Comparison of ENCODE assay signal across 14 cellular contexts in genomic region chr4:137541866-137542648, GRCh38. TPM values are rescaled to one million over a fixed set of nuclear protein-coding genes. Genes with fewer than 3 reads are reported as not detected.
DNase-seq lines count a peak whose midpoint lies in the region; ATAC-seq and TF ChIP-seq lines count a peak whose summit lies in the region.
"Had no signal": no experiment of that assay in that cellular context is flagged by ENCODE, and none has a peak within 500 bp of the region (broad histone marks: within the 10 kb centered on the region; RNA-seq: fewer than 3 reads in every experiment).

No MANE protein-coding gene starts in this region.

- ATAC-seq in PC-3 (no peak), HG02610 (IDR thresholded peaks at IDR 0.05; ENCODE audit: unreplicated experiment) (no peak)

- no peaks in the 10 kb centered on the region for H3K9me2 ChIP-seq in PC-3 (replicated peaks; ENCODE audit: low read length)

- H3K9me3 ChIP-seq in PC-3 (ENCODE audit: low read length): no peaks in the 10 kb centered on the region
- H3K9me3 ChIP-seq: upper lobe of left lung had no signal

- CTCF ChIA-PET in PC-3 (lab: Charles Lee): no interaction called here

- no peaks in the 10 kb centered on the region for H3K36me3 ChIP-seq in PC-3 (ENCODE audit: low read depth, low read length)
- no peaks in the 10 kb centered on the region for H3K36me3 ChIP-seq in rectal smooth muscle tissue (ENCODE audit: control insufficient read depth, insufficient read depth, low read length)
- H3K36me3 ChIP-seq: upper lobe of left lung had no signal

- H3F3A ChIP-seq in PC-3 (ENCODE audit: low read length, unreplicated experiment): no peaks in the 10 kb centered on the region

- H3K27ac ChIP-seq in PC-3 (ENCODE audit: low read length) (no peak overlapping the region), rectal smooth muscle tissue (ENCODE audit: low read depth, low read length) (peak overlapping the region; percentile 72)
- H3K27ac ChIP-seq: C4-2B had no signal

- no peak overlapping the region for H3K9ac ChIP-seq in PC-3 (ENCODE audit: low read length)
- H3K9ac ChIP-seq in rectal smooth muscle tissue (ENCODE audit: low read length): no peak overlapping the region

- H4K20me1 ChIP-seq in PC-3 (ENCODE audit: low read length): no peaks in the 10 kb centered on the region

- H3K4me1 ChIP-seq in PC-3 (ENCODE audit: insufficient read depth, low read length) (no peaks in the 10 kb centered on the region; the same call in none of the 2 replicates), rectal smooth muscle tissue (ENCODE audit: control insufficient read depth, insufficient read depth, low read length) (peaks cover 13% of the 10 kb centered on the region)
- H3K4me1 ChIP-seq: upper lobe of left lung had no signal

- TF ChIP-seq CTCF in AG10803 (conservative IDR thresholded peaks at IDR 0.05; ENCODE audit: low read length) (no peak), PC-3 (conservative IDR thresholded peaks at IDR 0.05; ENCODE audit: low read depth, low read length) (no peak)

- H3K4me3 ChIP-seq in AG10803 (ENCODE audit: low read length) (peak overlapping the region; percentile 47), PC-3 (ENCODE audit: low read length) (peak overlapping the region; percentile 56), rectal smooth muscle tissue (ENCODE audit: low read length) (peak overlapping the region; percentile 54)

- peak overlapping the region; percentile 78 for H3K4me2 ChIP-seq in PC-3 (ENCODE audit: low read length)

- H3K79me2 ChIP-seq in PC-3 (ENCODE audit: low read length): no peaks in the 10 kb centered on the region

- H2AFZ ChIP-seq in PC-3 (ENCODE audit: low read length): peak overlapping the region; percentile 81

- no peak for DNase-seq in AG10803 (ENCODE audit: low read depth)
- no peak for DNase-seq in PC-3
- DNase-seq in fibroblast of peridontal ligament (ENCODE audit: extremely low read depth): peak; percentile 64
- DNase-seq in effector CD4-positive, alpha-beta T cell: no peak
- no peak for DNase-seq in NCI-H1417 treated with DMSO at 0.1 percent for 48 hours (lab: John Stamatoyannopoulos, UW)
- no peak for DNase-seq in effector CD8-positive, alpha-beta T cell (lab: John Stamatoyannopoulos, UW)
- DNase-seq: activated CD4-positive, alpha-beta T cell treated with anti-CD3 and anti-CD28 coated beads for 4 hours; activated effector memory CD4-positive, alpha-beta T cell treated with anti-CD3 and anti-CD28 coated beads, Interleukin-2, amount 50 U/mL, for 16 hours; NCI-H1092 treated with DMSO at 0.1 percent for 48 hours; NCI-H526 treated with DMSO at 0.1 percent for 48 hours; upper lobe of left lung had no signal

- no TSS peak for BruUV-seq in PC-3 (replicated peaks; lab: Mats Ljungman, UMichigan)

- H3K27me3 ChIP-seq in PC-3 (ENCODE audit: low read length): no peaks in the 10 kb centered on the region
- no peaks in the 10 kb centered on the region for H3K27me3 ChIP-seq in rectal smooth muscle tissue (ENCODE audit: control insufficient read depth, insufficient read depth, low read length)
- H3K27me3 ChIP-seq: upper lobe of left lung had no signal

- intact Hi-C loops in PC-3 (cut with micrococcal nuclease): no loop called here

- POLR2A ChIA-PET in PC-3 (lab: Charles Lee; ENCODE audit: unreplicated experiment): no interaction called here

RNA-seq across cellular contexts. Expression of gene PCDH18, which starts 9.8 kb away (rescaled TPM):
- total RNA-seq in PC-3 (2014; rRNA removed): 1.6 and 2.0 TPM in 2 replicates
